Comparison of ENCODE assay signal across 24 cellular contexts in the genomic region with DNA sequence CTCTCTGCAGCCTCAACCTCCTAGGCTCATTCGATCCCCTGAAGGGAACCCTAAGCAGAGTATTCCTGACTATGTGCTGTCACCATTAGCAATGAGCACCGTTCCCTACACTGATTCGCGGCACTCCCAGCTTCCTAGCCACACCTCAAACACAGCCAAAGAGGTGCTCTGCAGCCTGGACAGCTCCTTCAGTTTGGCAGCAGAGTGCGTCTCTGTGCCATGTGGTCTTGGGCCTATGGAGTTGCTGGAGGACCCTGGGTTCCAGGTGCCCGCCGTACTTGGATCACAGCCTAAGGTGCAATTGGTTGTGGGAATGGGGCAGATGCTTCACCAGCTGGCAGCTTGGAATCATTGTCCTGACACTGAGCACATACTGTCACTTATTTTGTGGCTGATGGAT. TPM values are rescaled to one million over a fixed set of nuclear protein-coding genes. Genes with fewer than 3 reads are reported as not detected.
A peak's percentile ranks its signal among the peaks of the same experiment; 100 is the strongest.
DNase-seq lines count a peak whose midpoint lies in the region; ATAC-seq and TF ChIP-seq lines count a peak whose summit lies in the region.
"Had no signal": no experiment of that assay in that cellular context is flagged by ENCODE, and none has a peak within 500 bp of the region (broad histone marks: within the 10 kb centered on the region; RNA-seq: fewer than 3 reads in every experiment).

No MANE protein-coding gene starts in this region.

- peak; percentile 31; the same call in 1 of the 3 replicates for ATAC-seq in GM23338
- no peak for ATAC-seq in stimulated activated memory B cell treated with anti-CD40 and anti-IgM and Interleukin-4, amounts not matched to agents 10 μg/mL and 1 μg/mL and 100 μg/mL, for 72 hours
- ATAC-seq: Right ventricle myocardium inferior, T-helper 17 cell had no signal

- H3K9me3 ChIP-seq in Peyer's patch: no peaks in the 10 kb centered on the region
- H3K9me3 ChIP-seq: BLaER1, HAP-1 had no signal

- no peak for TF ChIP-seq POLR2A in Peyer's patch (IDR thresholded peaks at IDR 0.05)

- no peaks in the 10 kb centered on the region for H3K27me3 ChIP-seq in GM23338 (ENCODE audit: insufficient read depth)
- no peaks in the 10 kb centered on the region for H3K27me3 ChIP-seq in Peyer's patch
- H3K27me3 ChIP-seq: BLaER1 had no signal

- no peaks in the 10 kb centered on the region for H3K4me1 Mint-ChIP-seq in GM23338
- peaks cover 7% of the 10 kb centered on the region for H3K4me1 Mint-ChIP-seq in stimulated activated memory B cell treated with anti-CD40 and anti-IgM and Interleukin-4, amounts not matched to agents 10 μg/mL and 1 μg/mL and 100 μg/mL, for 72 hours
- H3K4me1 Mint-ChIP-seq: IgD-negative memory B cell had no signal

- H3K79me2 ChIP-seq in GM23338 (replicated peaks; ENCODE audit: insufficient read depth): no peaks in the 10 kb centered on the region

- H3K4me2 ChIP-seq in GM23338: no peak overlapping the region
- H3K4me2 ChIP-seq: BLaER1 had no signal

- H3K27ac Mint-ChIP-seq in GM23338: no peak overlapping the region
- H3K27ac Mint-ChIP-seq in stimulated activated memory B cell treated with anti-CD40 and anti-IgM and Interleukin-4, amounts not matched to agents 10 μg/mL and 1 μg/mL and 100 μg/mL, for 72 hours: no peak overlapping the region
- H3K27ac Mint-ChIP-seq: CD4-positive, alpha-beta T cell; IgD-negative memory B cell; T-helper 17 cell had no signal

- no peaks in the 10 kb centered on the region for H3K36me3 ChIP-seq in GM23338 (ENCODE audit: insufficient read depth)
- no peaks in the 10 kb centered on the region for H3K36me3 ChIP-seq in Peyer's patch
- H3K36me3 ChIP-seq: BLaER1, HAP-1 had no signal

- no peaks in the 10 kb centered on the region for H3K27me3 Mint-ChIP-seq in GM23338 (ENCODE audit: insufficient read depth, low read depth, poor library complexity)
- peaks cover 24% of the 10 kb centered on the region for H3K27me3 Mint-ChIP-seq in stimulated activated memory B cell treated with anti-CD40 and anti-IgM and Interleukin-4, amounts not matched to agents 10 μg/mL and 1 μg/mL and 100 μg/mL, for 72 hours

- no peaks in the 10 kb centered on the region for H3K36me3 Mint-ChIP-seq in GM23338 (ENCODE audit: low read depth)
- no peaks in the 10 kb centered on the region for H3K36me3 Mint-ChIP-seq in stimulated activated memory B cell treated with anti-CD40 and anti-IgM and Interleukin-4, amounts not matched to agents 10 μg/mL and 1 μg/mL and 100 μg/mL, for 72 hours
- H3K36me3 Mint-ChIP-seq: IgD-negative memory B cell had no signal

- no peak overlapping the region for H3K4me3 ChIP-seq in GM23338
- H3K4me3 ChIP-seq in Peyer's patch: no peak overlapping the region
- H3K4me3 ChIP-seq: BLaER1, HAP-1, SK-N-MC had no signal

- H3K27ac ChIP-seq in GM23338 (ENCODE audit: low read depth) (no peak overlapping the region), Peyer's patch (no peak overlapping the region)
- H3K27ac ChIP-seq: BLaER1, SK-N-MC had no signal

- no peaks in the 10 kb centered on the region for H3K9me3 Mint-ChIP-seq in GM23338
- no peaks in the 10 kb centered on the region for H3K9me3 Mint-ChIP-seq in stimulated activated memory B cell treated with anti-CD40 and anti-IgM and Interleukin-4, amounts not matched to agents 10 μg/mL and 1 μg/mL and 100 μg/mL, for 72 hours
- H3K9me3 Mint-ChIP-seq: CD4-positive, alpha-beta T cell had no signal

- H3K9me2 ChIP-seq in GM23338 (ENCODE audit: insufficient read depth): no peaks in the 10 kb centered on the region

- TF ChIP-seq CTCF in GM23338 (conservative IDR thresholded peaks at IDR 0.05; ENCODE audit: low read depth in 2 of 2) (no peak), Peyer's patch (IDR thresholded peaks at IDR 0.05) (no peak)

- no peaks in the 10 kb centered on the region for H4K20me1 ChIP-seq in GM23338 (replicated peaks; ENCODE audit: insufficient read depth)
- H4K20me1 ChIP-seq: BLaER1 had no signal

- no peak overlapping the region for H3K4me3 Mint-ChIP-seq in GM23338
- H3K4me3 Mint-ChIP-seq in stimulated activated memory B cell treated with anti-CD40 and anti-IgM and Interleukin-4, amounts not matched to agents 10 μg/mL and 1 μg/mL and 100 μg/mL, for 72 hours: no peak overlapping the region
- H3K4me3 Mint-ChIP-seq: CD4-positive, alpha-beta T cell; IgD-negative memory B cell; T-helper 17 cell had no signal

- peak overlapping the region; percentile 6; the same call in 1 of the 2 replicates for H2AFZ ChIP-seq in GM23338

- H3K4me1 ChIP-seq in GM23338 (ENCODE audit: insufficient read depth) (no peaks in the 10 kb centered on the region), Peyer's patch (no peaks in the 10 kb centered on the region)
- H3K4me1 ChIP-seq: BLaER1, HAP-1 had no signal

- DNase-seq in GM23338 (ENCODE audit: low spot score) (no peak), NCI-H446 treated with DMSO at 0.1 percent for 48 hours (lab: John Stamatoyannopoulos, UW) (peak; percentile 13), cerebellum (ENCODE audit: low spot score) (peak; percentile 48), NCI-H2029 (lab: John Stamatoyannopoulos, UW) (no peak), Peyer's patch (no peak)
- no peak for DNase-seq in activated CD8-positive, alpha-beta memory T cell treated with anti-CD3 and anti-CD28 coated beads for 24 hours
- DNase-seq: CD4-positive, alpha-beta T cell; COR-L47; DMS153; Karpas-422; MV-4-11; NCI-H1105 treated with DMSO at 0.1 percent for 48 hours; NCI-H2081 treated with DMSO at 0.1 percent for 48 hours; NCI-H510A; NCI-H774; SW 1271; T-helper 17 cell had no signal

- no peaks in the 10 kb centered on the region for H3F3A ChIP-seq in GM23338 (replicated peaks; ENCODE audit: low read depth)

TF ChIP-seq in GM23338, 12 proteins besides CTCF, POLR2A, EP300 and RAD21 (continues in another document):
- TF ChIP-seq, protein P1, sequence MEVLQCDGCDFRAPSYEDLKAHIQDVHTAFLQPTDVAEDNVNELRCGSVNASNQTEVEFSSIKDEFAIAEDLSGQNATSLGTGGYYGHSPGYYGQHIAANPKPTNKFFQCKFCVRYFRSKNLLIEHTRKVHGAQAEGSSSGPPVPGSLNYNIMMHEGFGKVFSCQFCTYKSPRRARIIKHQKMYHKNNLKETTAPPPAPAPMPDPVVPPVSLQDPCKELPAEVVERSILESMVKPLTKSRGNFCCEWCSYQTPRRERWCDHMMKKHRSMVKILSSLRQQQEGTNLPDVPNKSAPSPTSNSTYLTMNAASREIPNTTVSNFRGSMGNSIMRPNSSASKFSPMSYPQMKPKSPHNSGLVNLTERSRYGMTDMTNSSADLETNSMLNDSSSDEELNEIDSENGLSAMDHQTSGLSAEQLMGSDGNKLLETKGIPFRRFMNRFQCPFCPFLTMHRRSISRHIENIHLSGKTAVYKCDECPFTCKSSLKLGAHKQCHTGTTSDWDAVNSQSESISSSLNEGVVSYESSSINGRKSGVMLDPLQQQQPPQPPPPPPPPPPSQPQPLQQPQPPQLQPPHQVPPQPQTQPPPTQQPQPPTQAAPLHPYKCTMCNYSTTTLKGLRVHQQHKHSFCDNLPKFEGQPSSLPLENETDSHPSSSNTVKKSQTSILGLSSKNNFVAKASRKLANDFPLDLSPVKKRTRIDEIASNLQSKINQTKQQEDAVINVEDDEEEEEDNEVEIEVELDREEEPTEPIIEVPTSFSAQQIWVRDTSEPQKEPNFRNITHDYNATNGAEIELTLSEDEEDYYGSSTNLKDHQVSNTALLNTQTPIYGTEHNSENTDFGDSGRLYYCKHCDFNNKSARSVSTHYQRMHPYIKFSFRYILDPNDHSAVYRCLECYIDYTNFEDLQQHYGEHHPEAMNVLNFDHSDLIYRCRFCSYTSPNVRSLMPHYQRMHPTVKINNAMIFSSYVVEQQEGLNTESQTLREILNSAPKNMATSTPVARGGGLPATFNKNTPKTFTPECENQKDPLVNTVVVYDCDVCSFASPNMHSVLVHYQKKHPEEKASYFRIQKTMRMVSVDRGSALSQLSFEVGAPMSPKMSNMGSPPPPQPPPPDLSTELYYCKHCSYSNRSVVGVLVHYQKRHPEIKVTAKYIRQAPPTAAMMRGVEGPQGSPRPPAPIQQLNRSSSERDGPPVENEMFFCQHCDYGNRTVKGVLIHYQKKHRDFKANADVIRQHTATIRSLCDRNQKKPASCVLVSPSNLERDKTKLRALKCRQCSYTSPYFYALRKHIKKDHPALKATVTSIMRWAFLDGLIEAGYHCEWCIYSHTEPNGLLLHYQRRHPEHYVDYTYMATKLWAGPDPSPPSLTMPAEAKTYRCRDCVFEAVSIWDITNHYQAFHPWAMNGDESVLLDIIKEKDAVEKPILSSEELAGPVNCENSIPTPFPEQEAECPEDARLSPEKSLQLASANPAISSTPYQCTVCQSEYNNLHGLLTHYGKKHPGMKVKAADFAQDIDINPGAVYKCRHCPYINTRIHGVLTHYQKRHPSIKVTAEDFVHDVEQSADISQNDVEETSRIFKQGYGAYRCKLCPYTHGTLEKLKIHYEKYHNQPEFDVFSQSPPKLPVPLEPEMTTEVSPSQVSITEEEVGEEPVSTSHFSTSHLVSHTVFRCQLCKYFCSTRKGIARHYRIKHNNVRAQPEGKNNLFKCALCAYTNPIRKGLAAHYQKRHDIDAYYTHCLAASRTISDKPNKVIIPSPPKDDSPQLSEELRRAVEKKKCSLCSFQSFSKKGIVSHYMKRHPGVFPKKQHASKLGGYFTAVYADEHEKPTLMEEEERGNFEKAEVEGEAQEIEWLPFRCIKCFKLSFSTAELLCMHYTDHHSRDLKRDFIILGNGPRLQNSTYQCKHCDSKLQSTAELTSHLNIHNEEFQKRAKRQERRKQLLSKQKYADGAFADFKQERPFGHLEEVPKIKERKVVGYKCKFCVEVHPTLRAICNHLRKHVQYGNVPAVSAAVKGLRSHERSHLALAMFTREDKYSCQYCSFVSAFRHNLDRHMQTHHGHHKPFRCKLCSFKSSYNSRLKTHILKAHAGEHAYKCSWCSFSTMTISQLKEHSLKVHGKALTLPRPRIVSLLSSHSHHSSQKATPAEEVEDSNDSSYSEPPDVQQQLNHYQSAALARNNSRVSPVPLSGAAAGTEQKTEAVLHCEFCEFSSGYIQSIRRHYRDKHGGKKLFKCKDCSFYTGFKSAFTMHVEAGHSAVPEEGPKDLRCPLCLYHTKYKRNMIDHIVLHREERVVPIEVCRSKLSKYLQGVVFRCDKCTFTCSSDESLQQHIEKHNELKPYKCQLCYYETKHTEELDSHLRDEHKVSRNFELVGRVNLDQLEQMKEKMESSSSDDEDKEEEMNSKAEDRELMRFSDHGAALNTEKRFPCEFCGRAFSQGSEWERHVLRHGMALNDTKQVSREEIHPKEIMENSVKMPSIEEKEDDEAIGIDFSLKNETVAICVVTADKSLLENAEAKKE (CRISPR knock-in tag; IDR thresholded peaks at IDR 0.05): no peak

RNA-seq across cellular contexts. Expression of a gene that starts 17.3 kb away (rescaled TPM):
- total RNA-seq in GM23338 (2014; rRNA removed; shearing (Covaris generic)): 0.31 and 0.69 TPM in 2 replicates
- polyA plus RNA-seq in GM23338 (2016; fragmentation: Nextera tagmentation; extraction: Ambion mirVana): 1.3 and 1.7 TPM in 2 replicates
- total RNA-seq in cerebellum: 1.1 TPM
- 1 to 10 TPM in 1 of 4 donors, not detected in 3; 1.2 TPM for total RNA-seq in Peyer's patch
- total RNA-seq: OCI-LY7 had no signal

Comparison
In these comparisons a context has a peak if more than half of its experiments do, and no peak if none do; other contexts are left out.
1. DNase-seq: peak in NCI-H446 treated with DMSO at 0.1 percent for 48 hours (single experiment) and cerebellum (single experiment); none in GM23338 (single experiment), activated CD8-positive, alpha-beta memory T cell treated with anti-CD3 and anti-CD28 coated beads for 24 hours (single experiment), NCI-H2029 (single experiment) and Peyer's patch (0 of 3).